ENCODE assay signal across 1 cellular context in the genomic region with DNA sequence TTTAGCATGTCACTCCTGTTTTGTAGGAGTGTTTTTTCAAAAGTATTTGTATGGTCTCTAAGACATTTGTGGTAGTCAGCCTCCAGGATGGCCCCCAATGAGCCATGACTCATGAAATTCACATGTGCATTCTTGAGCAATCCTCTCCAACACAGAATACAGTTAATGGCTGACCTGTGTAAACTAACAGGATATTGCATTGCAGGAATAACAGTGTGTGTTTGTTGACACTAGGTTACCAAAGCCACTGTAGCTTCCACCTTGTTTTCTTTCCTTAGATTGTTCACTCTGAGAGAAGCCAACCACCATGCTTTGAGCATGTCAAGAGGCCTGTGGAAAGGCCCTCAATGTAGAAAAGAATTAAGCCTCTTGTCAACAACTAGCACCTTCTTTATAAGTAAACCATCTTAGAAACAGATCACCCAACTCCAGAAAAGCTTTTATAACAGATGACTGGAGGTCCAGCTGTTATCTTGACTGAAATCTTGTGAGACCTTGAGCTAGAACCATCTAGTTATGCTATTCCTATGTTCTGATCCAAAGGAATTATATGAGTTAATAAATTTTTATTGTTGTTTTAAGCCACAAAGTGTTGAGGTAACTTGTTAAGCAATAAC.
TF ChIP-seq lines count a peak whose summit lies in the region.

No MANE protein-coding gene starts in this region.

TF ChIP-seq in HepG2, 621 proteins besides CTCF, POLR2A, EP300 and RAD21 (continued from another document and continues in another):
- TF ChIP-seq ATF2 (CRISPR knock-in tag; IDR thresholded peaks at IDR 0.05), result peak; percentile 92
- TF ChIP-seq MBD4 (IDR thresholded peaks at IDR 0.05; ENCODE audit: borderline replicate concordance, low read length), result peak; percentile 92; the same call in 1 of the 2 replicates
- TF ChIP-seq SP5 (CRISPR knock-in tag; IDR thresholded peaks at IDR 0.05; ENCODE audit: borderline replicate concordance, low read depth), result peak; percentile 29; the same call in 1 of the 2 replicates
- peak; percentile 90 for TF ChIP-seq FOXK2 (IDR thresholded peaks at IDR 0.05)
- TF ChIP-seq UBTF (CRISPR knock-in tag; IDR thresholded peaks at IDR 0.05), result no peak
- TF ChIP-seq, protein P1, sequence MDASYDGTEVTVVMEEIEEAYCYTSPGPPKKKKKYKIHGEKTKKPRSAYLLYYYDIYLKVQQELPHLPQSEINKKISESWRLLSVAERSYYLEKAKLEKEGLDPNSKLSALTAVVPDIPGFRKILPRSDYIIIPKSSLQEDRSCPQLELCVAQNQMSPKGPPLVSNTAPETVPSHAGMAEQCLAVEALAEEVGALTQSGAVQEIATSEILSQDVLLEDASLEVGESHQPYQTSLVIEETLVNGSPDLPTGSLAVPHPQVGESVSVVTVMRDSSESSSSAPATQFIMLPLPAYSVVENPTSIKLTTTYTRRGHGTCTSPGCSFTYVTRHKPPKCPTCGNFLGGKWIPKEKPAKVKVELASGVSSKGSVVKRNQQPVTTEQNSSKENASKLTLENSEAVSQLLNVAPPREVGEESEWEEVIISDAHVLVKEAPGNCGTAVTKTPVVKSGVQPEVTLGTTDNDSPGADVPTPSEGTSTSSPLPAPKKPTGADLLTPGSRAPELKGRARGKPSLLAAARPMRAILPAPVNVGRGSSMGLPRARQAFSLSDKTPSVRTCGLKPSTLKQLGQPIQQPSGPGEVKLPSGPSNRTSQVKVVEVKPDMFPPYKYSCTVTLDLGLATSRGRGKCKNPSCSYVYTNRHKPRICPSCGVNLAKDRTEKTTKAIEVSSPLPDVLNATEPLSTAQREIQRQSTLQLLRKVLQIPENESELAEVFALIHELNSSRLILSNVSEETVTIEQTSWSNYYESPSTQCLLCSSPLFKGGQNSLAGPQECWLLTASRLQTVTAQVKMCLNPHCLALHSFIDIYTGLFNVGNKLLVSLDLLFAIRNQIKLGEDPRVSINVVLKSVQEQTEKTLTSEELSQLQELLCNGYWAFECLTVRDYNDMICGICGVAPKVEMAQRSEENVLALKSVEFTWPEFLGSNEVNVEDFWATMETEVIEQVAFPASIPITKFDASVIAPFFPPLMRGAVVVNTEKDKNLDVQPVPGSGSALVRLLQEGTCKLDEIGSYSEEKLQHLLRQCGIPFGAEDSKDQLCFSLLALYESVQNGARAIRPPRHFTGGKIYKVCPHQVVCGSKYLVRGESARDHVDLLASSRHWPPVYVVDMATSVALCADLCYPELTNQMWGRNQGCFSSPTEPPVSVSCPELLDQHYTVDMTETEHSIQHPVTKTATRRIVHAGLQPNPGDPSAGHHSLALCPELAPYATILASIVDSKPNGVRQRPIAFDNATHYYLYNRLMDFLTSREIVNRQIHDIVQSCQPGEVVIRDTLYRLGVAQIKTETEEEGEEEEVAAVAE (CRISPR knock-in tag; IDR thresholded peaks at IDR 0.05; ENCODE audit: borderline replicate concordance), result peak; percentile 93
- peak; percentile 31; the same call in 1 of the 2 replicates for TF ChIP-seq CSRNP1 (CRISPR knock-in tag; IDR thresholded peaks at IDR 0.05)
- TF ChIP-seq BORCS8-MEF2B (CRISPR knock-in tag; IDR thresholded peaks at IDR 0.05), result no peak
- no peak for TF ChIP-seq ETV6 (CRISPR knock-in tag; conservative IDR thresholded peaks at IDR 0.05)
- TF ChIP-seq SP2 (CRISPR knock-in tag; IDR thresholded peaks at IDR 0.05), result no peak
- 0 out of 2 replicates have a peak, but pooled peaks have one; percentile 42 for TF ChIP-seq ZSCAN12 (CRISPR knock-in tag; IDR thresholded peaks at IDR 0.05)
- TF ChIP-seq HNRNPK (IDR thresholded peaks at IDR 0.05; ENCODE audit: low read depth, low read length, poor library complexity, severe bottlenecking), result no peak
- peak; percentile 98 for TF ChIP-seq FOXO1 (CRISPR knock-in tag; IDR thresholded peaks at IDR 0.05)
- peak; percentile 41 for TF ChIP-seq MNT (IDR thresholded peaks at IDR 0.05)
- TF ChIP-seq TFDP2 (CRISPR knock-in tag; IDR thresholded peaks at IDR 0.05), result peak; percentile 22; the same call in 1 of the 2 replicates
- no peak for TF ChIP-seq SNRNP70 (IDR thresholded peaks at IDR 0.05; ENCODE audit: low read depth, low read length)
- TF ChIP-seq, protein P2, sequence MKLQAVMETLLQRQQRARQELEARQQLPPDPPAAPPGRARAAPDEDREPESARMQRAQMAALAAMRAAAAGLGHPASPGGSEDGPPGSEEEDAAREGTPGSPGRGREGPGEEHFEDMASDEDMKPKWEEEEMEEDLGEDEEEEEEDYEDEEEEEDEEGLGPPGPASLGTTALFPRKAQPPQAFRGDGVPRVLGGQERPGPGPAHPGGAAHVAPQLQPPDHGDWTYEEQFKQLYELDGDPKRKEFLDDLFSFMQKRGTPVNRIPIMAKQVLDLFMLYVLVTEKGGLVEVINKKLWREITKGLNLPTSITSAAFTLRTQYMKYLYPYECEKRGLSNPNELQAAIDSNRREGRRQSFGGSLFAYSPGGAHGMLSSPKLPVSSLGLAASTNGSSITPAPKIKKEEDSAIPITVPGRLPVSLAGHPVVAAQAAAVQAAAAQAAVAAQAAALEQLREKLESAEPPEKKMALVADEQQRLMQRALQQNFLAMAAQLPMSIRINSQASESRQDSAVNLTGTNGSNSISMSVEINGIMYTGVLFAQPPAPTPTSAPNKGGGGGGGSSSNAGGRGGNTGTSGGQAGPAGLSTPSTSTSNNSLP (IDR thresholded peaks at IDR 0.05; ENCODE audit: low read depth, low read length), result peak; percentile 92
- TF ChIP-seq MED1 (CRISPR knock-in tag; IDR thresholded peaks at IDR 0.05), result peak; percentile 98
- TF ChIP-seq MZF1 (CRISPR knock-in tag; IDR thresholded peaks at IDR 0.05; ENCODE audit: borderline replicate concordance), result no peak
- no peak for TF ChIP-seq SSRP1 (CRISPR knock-in tag; IDR thresholded peaks at IDR 0.05)
- peak; percentile 66 for TF ChIP-seq TBX2 (CRISPR knock-in tag; IDR thresholded peaks at IDR 0.05; ENCODE audit: borderline replicate concordance)
- TF ChIP-seq, protein P3, sequence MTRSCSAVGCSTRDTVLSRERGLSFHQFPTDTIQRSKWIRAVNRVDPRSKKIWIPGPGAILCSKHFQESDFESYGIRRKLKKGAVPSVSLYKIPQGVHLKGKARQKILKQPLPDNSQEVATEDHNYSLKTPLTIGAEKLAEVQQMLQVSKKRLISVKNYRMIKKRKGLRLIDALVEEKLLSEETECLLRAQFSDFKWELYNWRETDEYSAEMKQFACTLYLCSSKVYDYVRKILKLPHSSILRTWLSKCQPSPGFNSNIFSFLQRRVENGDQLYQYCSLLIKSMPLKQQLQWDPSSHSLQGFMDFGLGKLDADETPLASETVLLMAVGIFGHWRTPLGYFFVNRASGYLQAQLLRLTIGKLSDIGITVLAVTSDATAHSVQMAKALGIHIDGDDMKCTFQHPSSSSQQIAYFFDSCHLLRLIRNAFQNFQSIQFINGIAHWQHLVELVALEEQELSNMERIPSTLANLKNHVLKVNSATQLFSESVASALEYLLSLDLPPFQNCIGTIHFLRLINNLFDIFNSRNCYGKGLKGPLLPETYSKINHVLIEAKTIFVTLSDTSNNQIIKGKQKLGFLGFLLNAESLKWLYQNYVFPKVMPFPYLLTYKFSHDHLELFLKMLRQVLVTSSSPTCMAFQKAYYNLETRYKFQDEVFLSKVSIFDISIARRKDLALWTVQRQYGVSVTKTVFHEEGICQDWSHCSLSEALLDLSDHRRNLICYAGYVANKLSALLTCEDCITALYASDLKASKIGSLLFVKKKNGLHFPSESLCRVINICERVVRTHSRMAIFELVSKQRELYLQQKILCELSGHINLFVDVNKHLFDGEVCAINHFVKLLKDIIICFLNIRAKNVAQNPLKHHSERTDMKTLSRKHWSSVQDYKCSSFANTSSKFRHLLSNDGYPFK (CRISPR knock-in tag; IDR thresholded peaks at IDR 0.05; ENCODE audit: borderline replicate concordance), result no peak
- TF ChIP-seq ZNF513 (CRISPR knock-in tag; conservative IDR thresholded peaks at IDR 0.05), result no peak
- peak; percentile 61 for TF ChIP-seq NR2F2 (IDR thresholded peaks at IDR 0.05; ENCODE audit: borderline replicate concordance, low read depth)
- TF ChIP-seq REL (CRISPR knock-in tag; conservative IDR thresholded peaks at IDR 0.05), result no peak
- no peak; the same call in 1 of the 2 replicates for TF ChIP-seq ZNF3 (CRISPR knock-in tag; IDR thresholded peaks at IDR 0.05)
- TF ChIP-seq, protein P4, sequence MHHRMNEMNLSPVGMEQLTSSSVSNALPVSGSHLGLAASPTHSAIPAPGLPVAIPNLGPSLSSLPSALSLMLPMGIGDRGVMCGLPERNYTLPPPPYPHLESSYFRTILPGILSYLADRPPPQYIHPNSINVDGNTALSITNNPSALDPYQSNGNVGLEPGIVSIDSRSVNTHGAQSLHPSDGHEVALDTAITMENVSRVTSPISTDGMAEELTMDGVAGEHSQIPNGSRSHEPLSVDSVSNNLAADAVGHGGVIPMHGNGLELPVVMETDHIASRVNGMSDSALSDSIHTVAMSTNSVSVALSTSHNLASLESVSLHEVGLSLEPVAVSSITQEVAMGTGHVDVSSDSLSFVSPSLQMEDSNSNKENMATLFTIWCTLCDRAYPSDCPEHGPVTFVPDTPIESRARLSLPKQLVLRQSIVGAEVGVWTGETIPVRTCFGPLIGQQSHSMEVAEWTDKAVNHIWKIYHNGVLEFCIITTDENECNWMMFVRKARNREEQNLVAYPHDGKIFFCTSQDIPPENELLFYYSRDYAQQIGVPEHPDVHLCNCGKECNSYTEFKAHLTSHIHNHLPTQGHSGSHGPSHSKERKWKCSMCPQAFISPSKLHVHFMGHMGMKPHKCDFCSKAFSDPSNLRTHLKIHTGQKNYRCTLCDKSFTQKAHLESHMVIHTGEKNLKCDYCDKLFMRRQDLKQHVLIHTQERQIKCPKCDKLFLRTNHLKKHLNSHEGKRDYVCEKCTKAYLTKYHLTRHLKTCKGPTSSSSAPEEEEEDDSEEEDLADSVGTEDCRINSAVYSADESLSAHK (CRISPR knock-in tag; IDR thresholded peaks at IDR 0.05; ENCODE audit: borderline replicate concordance), result no peak
- TF ChIP-seq ZNF121 (CRISPR knock-in tag; IDR thresholded peaks at IDR 0.05), result no peak
- TF ChIP-seq ZNF431 (CRISPR knock-in tag; IDR thresholded peaks at IDR 0.05; ENCODE audit: borderline replicate concordance, low read depth), result no peak; the same call in 1 of the 2 replicates
